Comparison of ENCODE assay signal across 9 cellular contexts in the genomic region with DNA sequence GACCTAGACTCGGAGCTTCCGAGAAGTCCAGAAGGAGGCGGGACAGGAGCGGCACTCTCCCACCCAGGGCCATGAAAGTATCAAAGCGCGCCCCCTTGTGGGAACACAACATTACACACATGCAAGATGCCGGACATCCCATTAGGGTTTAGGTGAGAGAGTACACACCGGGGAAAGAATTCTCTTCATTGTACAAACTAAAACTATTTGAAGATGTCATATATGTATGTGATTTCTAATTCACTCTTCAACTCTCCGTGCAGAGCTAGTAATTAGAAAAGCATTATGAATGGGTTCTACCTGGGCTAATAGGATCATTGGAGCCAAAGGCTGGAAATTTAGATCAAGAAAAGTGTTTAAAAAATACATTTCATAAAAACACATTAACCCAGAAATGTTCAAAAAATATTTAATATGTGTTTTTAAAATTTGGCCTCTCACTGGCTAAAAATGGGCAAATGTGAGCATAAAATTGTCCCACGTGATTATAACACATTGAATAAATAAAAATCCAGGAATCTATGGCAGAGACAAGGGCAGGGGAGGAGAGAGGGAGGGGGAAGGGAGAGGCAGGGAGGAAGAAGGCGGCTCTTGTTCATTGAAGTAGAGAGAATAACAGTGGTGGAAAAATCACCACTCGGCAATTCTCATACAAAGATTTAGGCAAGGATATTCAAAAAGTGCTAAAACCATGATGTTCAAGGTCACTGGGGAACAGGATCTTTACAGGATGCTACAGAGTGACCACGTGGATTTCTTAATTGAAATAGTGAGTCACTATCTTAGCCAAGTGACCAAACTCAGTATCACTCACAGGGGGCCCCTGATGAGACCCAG. TPM values are rescaled to one million over a fixed set of nuclear protein-coding genes. Genes with fewer than 3 reads are reported as not detected.
A peak's percentile ranks its signal among the peaks of the same experiment; 100 is the strongest.
DNase-seq lines count a peak whose midpoint lies in the region; ATAC-seq and TF ChIP-seq lines count a peak whose summit lies in the region.
"Had no signal": no experiment of that assay in that cellular context is flagged by ENCODE, and none has a peak within 500 bp of the region (broad histone marks: within the 10 kb centered on the region; RNA-seq: fewer than 3 reads in every experiment).

No MANE protein-coding gene starts in this region.

- no peaks in the 10 kb centered on the region for H3K9me3 Mint-ChIP-seq in activated CD4-positive, alpha-beta T cell treated with anti-CD3 and anti-CD28 coated beads for 36 hours (ENCODE audit: low read depth)
- H3K9me3 Mint-ChIP-seq: activated naive CD8-positive, alpha-beta T cell treated with anti-CD3 and anti-CD28 coated beads, Interleukin-2, amount 10 ng/mL, durations not matched to agents 7 days and 5 days had no signal

- peak overlapping the region; percentile 90 for H3K27ac Mint-ChIP-seq in activated CD4-positive, alpha-beta T cell treated with anti-CD3 and anti-CD28 coated beads for 36 hours

- no peaks in the 10 kb centered on the region for H3K27me3 Mint-ChIP-seq in activated CD4-positive, alpha-beta T cell treated with anti-CD3 and anti-CD28 coated beads for 36 hours
- H3K27me3 Mint-ChIP-seq: activated naive CD8-positive, alpha-beta T cell treated with anti-CD3 and anti-CD28 coated beads, Interleukin-2, amount 10 ng/mL, durations not matched to agents 7 days and 5 days had no signal

- WGBS in liver, result 74% methylated on average over 13 of the region's 13 CpGs

- H3K36me3 ChIP-seq in liver (ENCODE audit: control insufficient read depth in 4 of 4, insufficient read depth in 3 of 4, low read depth in 1 of 4, low read length in 3 of 4) (peaks cover 11 to 74% (median 40%) of the 10 kb centered on the region in 4 donors), vagina (peaks cover 6 to 49% of the 10 kb centered on the region in 2 donors)

- TF ChIP-seq POLR2A in vagina (IDR thresholded peaks at IDR 0.05), result no peak

- TF ChIP-seq RAD21 in liver (IDR thresholded peaks at IDR 0.05), result peak; percentile 46 to 67

- intact Hi-C loops in activated CD4-positive, alpha-beta T cell treated with anti-CD3 and anti-CD28 coated beads for 36 hours (cut with DNase I, micrococcal nuclease), result no loop called here
- intact Hi-C loops in vagina (cut with DNase I), result no loop called here

- peaks cover 54% of the 10 kb centered on the region for H3K36me3 Mint-ChIP-seq in activated CD4-positive, alpha-beta T cell treated with anti-CD3 and anti-CD28 coated beads for 36 hours (ENCODE audit: low read depth)

- no peak overlapping the region for H3K4me3 ChIP-seq in liver (ENCODE audit: low read depth in 1 of 3, low read length in 3 of 3)
- H3K4me3 ChIP-seq in vagina, result no peak overlapping the region

- TF ChIP-seq CTCF in liver (IDR thresholded peaks at IDR 0.05; ENCODE audit: low read depth, low read length, missing input control) (peak; percentile 28), vagina (IDR thresholded peaks at IDR 0.05) (peak; percentile 12 to 47 (median 30))

- POLR2A ChIA-PET in activated CD4-positive, alpha-beta T cell treated with anti-CD3 and anti-CD28 coated beads for 36 hours (lab: Charles Lee), result no interaction called here

- H3K4me3 Mint-ChIP-seq in activated CD4-positive, alpha-beta T cell treated with anti-CD3 and anti-CD28 coated beads for 36 hours, result no peak overlapping the region
- H3K4me3 Mint-ChIP-seq: activated naive CD8-positive, alpha-beta T cell treated with anti-CD3 and anti-CD28 coated beads, Interleukin-2, amount 10 ng/mL, durations not matched to agents 7 days and 5 days had no signal

- H3K9me3 ChIP-seq in liver (ENCODE audit: control insufficient read depth in 4 of 4, low read length in 3 of 4) (no peaks in the 10 kb centered on the region), vagina (no peaks in the 10 kb centered on the region)

- no peaks in the 10 kb centered on the region for H3K27me3 ChIP-seq in liver (ENCODE audit: control insufficient read depth in 4 of 4, insufficient read depth in 4 of 4, low read length in 3 of 4)
- H3K27me3 ChIP-seq in vagina, result no peaks in the 10 kb centered on the region

- no peak overlapping the region for H3K9ac ChIP-seq in liver (ENCODE audit: low read depth in 1 of 2, low read length in 2 of 2)

- DNase-seq in activated CD4-positive, alpha-beta T cell treated with anti-CD3 and anti-CD28 coated beads for 36 hours, result peak; percentile 50
- no peak for DNase-seq in activated CD4-positive, alpha-beta T cell treated with anti-CD3 and anti-CD28 coated beads for 1 hour
- DNase-seq in NCI-H510A treated with DMSO at 0.1 percent for 48 hours (lab: John Stamatoyannopoulos, UW), result peak; percentile 81
- DNase-seq in cerebellar cortex (ENCODE audit: low spot score), result peak; percentile 66
- no peak for DNase-seq in vagina (ENCODE audit: extremely low spot score in 2 of 2)
- DNase-seq: activated naive CD8-positive, alpha-beta T cell treated with anti-CD3 and anti-CD28 coated beads, Interleukin-2, amount 10 ng/mL, durations not matched to agents 7 days and 5 days had no signal

- no peaks in the 10 kb centered on the region for H3K4me1 ChIP-seq in liver (ENCODE audit: control insufficient read depth in 4 of 4, insufficient read depth in 4 of 4, low read length in 3 of 4)
- peaks cover 5% of the 10 kb centered on the region for H3K4me1 ChIP-seq in vagina

- no peak for ATAC-seq in activated CD4-positive, alpha-beta T cell treated with anti-CD3 and anti-CD28 coated beads for 36 hours
- ATAC-seq in HG03521 (IDR thresholded peaks at IDR 0.05; ENCODE audit: unreplicated experiment), result no peak
- ATAC-seq in HG03025 (IDR thresholded peaks at IDR 0.05; ENCODE audit: low FRiP score, unreplicated experiment), result no peak

- H3K4me1 Mint-ChIP-seq in activated CD4-positive, alpha-beta T cell treated with anti-CD3 and anti-CD28 coated beads for 36 hours, result peaks cover 55% of the 10 kb centered on the region

- CTCF ChIA-PET in activated CD4-positive, alpha-beta T cell treated with anti-CD3 and anti-CD28 coated beads for 36 hours (lab: Charles Lee), result no interaction called here

- H3K27ac ChIP-seq in liver (ENCODE audit: low read depth in 1 of 2, low read length in 2 of 2), result no peak overlapping the region
- H3K27ac ChIP-seq in vagina, result no peak overlapping the region

TF ChIP-seq in liver, 16 proteins besides CTCF, POLR2A, EP300 and RAD21:
- TF ChIP-seq FOXA2 (IDR thresholded peaks at IDR 0.05) (no peak), EGR1 (IDR thresholded peaks at IDR 0.05; ENCODE audit: low read depth in 2 of 2) (no peak), RXRA (IDR thresholded peaks at IDR 0.05) (no peak), SP1 (IDR thresholded peaks at IDR 0.05) (no peak), HNF4G (IDR thresholded peaks at IDR 0.05) (no peak), JUND (IDR thresholded peaks at IDR 0.05) (no peak), HNF4A (conservative IDR thresholded peaks at IDR 0.05) (no peak)

RNA-seq across cellular contexts. Expression of a gene that starts 38.9 kb away (rescaled TPM):
- 10 to 100 TPM; 22.8 to 28.2 TPM for total RNA-seq in activated CD4-positive, alpha-beta T cell treated with anti-CD3 and anti-CD28 coated beads for 36 hours
- total RNA-seq in liver (10 to 100 TPM; 25.5 to 54.4 TPM), vagina (62.4 TPM)
- 10 to 100 TPM; 12.9 to 16.7 TPM for polyA plus RNA-seq in liver

RNA-seq across cellular contexts. Expression of a gene that starts 52.2 kb away (rescaled TPM):
- 10 to 100 TPM; 28.9 to 30.2 TPM for total RNA-seq in activated CD4-positive, alpha-beta T cell treated with anti-CD3 and anti-CD28 coated beads for 36 hours
- total RNA-seq in liver (10 to 100 TPM in 1 of 2 donors, 1 to 10 TPM in 1; 4.1 to 94.4 TPM), vagina (10.8 TPM)
- polyA plus RNA-seq in liver, result 1 to 10 TPM; 2.2 to 3.6 TPM

Comparison
In these comparisons a context has a peak if more than half of its experiments do, and no peak if none do; other contexts are left out.
1. DNase-seq: peak in activated CD4-positive, alpha-beta T cell treated with anti-CD3 and anti-CD28 coated beads for 36 hours (single experiment), NCI-H510A treated with DMSO at 0.1 percent for 48 hours (single experiment) and cerebellar cortex (single experiment); none in activated CD4-positive, alpha-beta T cell treated with anti-CD3 and anti-CD28 coated beads for 1 hour (single experiment) and vagina (0 of 2).